In the genomic region with DNA sequence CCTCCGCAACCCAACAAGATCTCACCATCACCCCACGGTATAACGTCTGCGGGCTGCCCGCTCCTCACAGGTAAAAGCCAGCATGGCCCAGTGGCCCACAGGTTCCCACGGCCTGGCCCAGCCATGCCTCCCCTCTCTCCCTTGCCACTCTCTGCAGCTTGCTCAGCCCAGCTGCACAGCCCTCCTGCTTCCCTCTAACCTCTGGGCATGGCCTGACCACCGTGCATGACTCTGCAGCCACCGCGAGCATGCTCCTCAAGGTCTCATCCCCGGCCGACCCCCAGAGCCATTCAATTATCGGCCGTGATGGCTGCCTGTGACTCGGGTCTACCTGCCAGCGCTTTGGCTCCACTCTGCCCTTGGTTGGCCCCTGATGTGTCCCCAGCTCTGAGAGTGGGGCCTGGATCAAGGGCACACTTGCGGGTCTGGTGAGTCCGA, we compare ENCODE assay signal across 25 cellular contexts.
"Had no signal": no experiment of that assay in that cellular context is flagged by ENCODE, and none has a peak within 500 bp of the region (broad histone marks: within the 10 kb centered on the region; RNA-seq: fewer than 3 reads in every experiment).

No MANE protein-coding gene starts in this region.

- H3K4me1 Mint-ChIP-seq: activated CD4-positive, alpha-beta T cell treated with anti-CD3 and anti-CD28 coated beads, Interleukin-2, amount 10 ng/mL, durations not matched to agents 24 days and 14 days; activated naive CD4-positive, alpha-beta T cell treated with anti-CD3 and anti-CD28 coated beads, Interleukin-2, amount 10 ng/mL, durations not matched to agents 7 days and 5 days; activated naive CD8-positive, alpha-beta T cell treated with anti-CD3 and anti-CD28 coated beads, Interleukin-2, amount 10 ng/mL, durations not matched to agents 7 days and 5 days; memory B cell; T-helper 17 cell had no signal

- H3K4me3 Mint-ChIP-seq: activated CD4-positive, alpha-beta memory T cell treated with anti-CD3 and anti-CD28 coated beads for 36 hours; activated CD4-positive, alpha-beta T cell treated with anti-CD3 and anti-CD28 coated beads, Interleukin-2, amount 10 ng/mL, durations not matched to agents 24 days and 14 days; activated naive CD4-positive, alpha-beta T cell treated with anti-CD3 and anti-CD28 coated beads, Interleukin-2, amount 10 ng/mL, durations not matched to agents 7 days and 5 days; activated naive CD8-positive, alpha-beta T cell treated with anti-CD3 and anti-CD28 coated beads, Interleukin-2, amount 10 ng/mL, durations not matched to agents 7 days and 5 days; activated T-helper 1 cell treated with anti-CD3 and anti-CD28 coated beads, Interleukin-12 subunit alpha, Interleukin-12 subunit beta, Interleukin-2, Interleukin-4 antibody, amounts not matched to agents 30 ng/mL and 10 ng/mL and 1 ng/mL, durations not matched to agents 14 hours and 24 hours and 36 hours; effector memory CD8-positive, alpha-beta T cell; memory B cell; naive thymus-derived CD8-positive, alpha-beta T cell; T-helper 17 cell had no signal

- H3K36me3 Mint-ChIP-seq: activated CD4-positive, alpha-beta memory T cell treated with anti-CD3 and anti-CD28 coated beads for 36 hours; activated naive CD4-positive, alpha-beta T cell treated with anti-CD3 and anti-CD28 coated beads, Interleukin-2, amount 10 ng/mL, durations not matched to agents 7 days and 5 days; activated naive CD8-positive, alpha-beta T cell treated with anti-CD3 and anti-CD28 coated beads, Interleukin-2, amount 10 ng/mL, durations not matched to agents 7 days and 5 days; memory B cell; naive thymus-derived CD8-positive, alpha-beta T cell had no signal

- ATAC-seq: effector memory CD8-positive, alpha-beta T cell; heart left ventricle; naive thymus-derived CD8-positive, alpha-beta T cell; psoas muscle; T-helper 17 cell had no signal

- DNase-seq: activated CD4-positive, alpha-beta memory T cell treated with anti-CD3 and anti-CD28 coated beads for 36 hours; activated CD4-positive, alpha-beta T cell treated with anti-CD3 and anti-CD28 coated beads, Interleukin-2, amount 10 ng/mL, durations not matched to agents 24 days and 14 days; activated CD4-positive, CD25-positive, alpha-beta regulatory T cell treated with anti-CD3 and anti-CD28 coated beads, Interleukin-2, amount 50 U/mL, for 72 hours; activated CD8-positive, alpha-beta memory T cell treated with anti-CD3 and anti-CD28 coated beads, Interleukin-2, amount 50 U/mL, for 4 hours; activated effector memory CD4-positive, alpha-beta T cell treated with anti-CD3 and anti-CD28 coated beads, Interleukin-2, amount 50 U/mL, for 16 hours; activated naive CD4-positive, alpha-beta T cell treated with anti-CD3 and anti-CD28 coated beads, Interleukin-2, amount 10 ng/mL, durations not matched to agents 7 days and 5 days; activated naive CD8-positive, alpha-beta T cell treated with anti-CD3 and anti-CD28 coated beads, Interleukin-2, amount 10 ng/mL, durations not matched to agents 7 days and 5 days; brain microvascular endothelial cell; cortex of kidney; effector memory CD8-positive, alpha-beta T cell; stimulated activated naive CD4-positive, alpha-beta T cell; T-helper 17 cell; T1000 had no signal

- H3K27ac ChIP-seq: ascending aorta, brain microvascular endothelial cell, heart left ventricle, neutrophil, ovary, psoas muscle, suprapubic skin, tibial artery had no signal

- H3K27me3 ChIP-seq: ascending aorta, brain microvascular endothelial cell, heart left ventricle, neutrophil, ovary, suprapubic skin had no signal

- FAIRE-seq: endothelial cell of umbilical vein, urothelium cell line had no signal

- H3K27ac Mint-ChIP-seq: activated CD4-positive, alpha-beta memory T cell treated with anti-CD3 and anti-CD28 coated beads for 36 hours; activated CD4-positive, alpha-beta T cell treated with anti-CD3 and anti-CD28 coated beads, Interleukin-2, amount 10 ng/mL, durations not matched to agents 24 days and 14 days; activated naive CD4-positive, alpha-beta T cell treated with anti-CD3 and anti-CD28 coated beads, Interleukin-2, amount 10 ng/mL, durations not matched to agents 7 days and 5 days; activated naive CD8-positive, alpha-beta T cell treated with anti-CD3 and anti-CD28 coated beads, Interleukin-2, amount 10 ng/mL, durations not matched to agents 7 days and 5 days; activated T-helper 1 cell treated with anti-CD3 and anti-CD28 coated beads, Interleukin-12 subunit alpha, Interleukin-12 subunit beta, Interleukin-2, Interleukin-4 antibody, amounts not matched to agents 30 ng/mL and 10 ng/mL and 1 ng/mL, durations not matched to agents 14 hours and 24 hours and 36 hours; effector memory CD8-positive, alpha-beta T cell; memory B cell; naive thymus-derived CD8-positive, alpha-beta T cell; T-helper 17 cell had no signal

- H3K4me3 ChIP-seq: ascending aorta, heart left ventricle, ovary, psoas muscle, suprapubic skin, tibial artery had no signal

- H3K4me1 ChIP-seq: ascending aorta, heart left ventricle, psoas muscle, suprapubic skin, tibial artery had no signal

- H3K9me3 ChIP-seq: ascending aorta, heart left ventricle, neutrophil, ovary, psoas muscle, suprapubic skin, tibial artery had no signal

- H3K9me3 Mint-ChIP-seq: activated CD4-positive, alpha-beta memory T cell treated with anti-CD3 and anti-CD28 coated beads for 36 hours; activated naive CD4-positive, alpha-beta T cell treated with anti-CD3 and anti-CD28 coated beads, Interleukin-2, amount 10 ng/mL, durations not matched to agents 7 days and 5 days; activated T-helper 1 cell treated with anti-CD3 and anti-CD28 coated beads, Interleukin-12 subunit alpha, Interleukin-12 subunit beta, Interleukin-2, Interleukin-4 antibody, amounts not matched to agents 30 ng/mL and 10 ng/mL and 1 ng/mL, durations not matched to agents 14 hours and 24 hours and 36 hours; effector memory CD8-positive, alpha-beta T cell; memory B cell had no signal

- H3K36me3 ChIP-seq: ascending aorta, brain microvascular endothelial cell, heart left ventricle, neutrophil, ovary, suprapubic skin, tibial artery had no signal
